ENCODE assay signal across 22 cellular contexts in genomic region chr11:46020084-46020483, GRCh38.
"Had no signal": no experiment of that assay in that cellular context is flagged by ENCODE, and none has a peak within 500 bp of the region (broad histone marks: within the 10 kb centered on the region; RNA-seq: fewer than 3 reads in every experiment).

No MANE protein-coding gene starts in this region.

- H3K27ac ChIP-seq: RWPE1, SJCRH30 had no signal

- DNase-seq: KBM-7; MV-4-11; NCI-H1048; NCI-H1105; NCI-H1417; NCI-H1436 treated with DMSO at 0.1 percent for 48 hours; NCI-H1694; NCI-H187 treated with DMSO at 0.1 percent for 48 hours; NCI-H2029 treated with DMSO at 0.1 percent for 48 hours; NCI-H2107; NCI-H2171 treated with DMSO at 0.1 percent for 48 hours; NCI-H345; NCI-H524; NCI-H526 treated with DMSO at 0.1 percent for 48 hours; NCI-H748 treated with DMSO at 0.1 percent for 48 hours; NK-92 treated with Interleukin-12 subunit alpha and Interleukin-12 subunit beta, amount 100 ng/mL, for 24 hours; PC-3; SHP77; SJCRH30 had no signal

- H3K4me3 ChIP-seq: SJCRH30 had no signal

- H3K9me3 ChIP-seq: SJCRH30 had no signal

- ATAC-seq: Panc1, PC-3, SK-N-SH treated with all-trans-retinoic acid at 6 μM for 48 hours had no signal

- H3K27me3 ChIP-seq: SJCRH30 had no signal

- H3K36me3 ChIP-seq: SJCRH30 had no signal
